In the genomic region with DNA sequence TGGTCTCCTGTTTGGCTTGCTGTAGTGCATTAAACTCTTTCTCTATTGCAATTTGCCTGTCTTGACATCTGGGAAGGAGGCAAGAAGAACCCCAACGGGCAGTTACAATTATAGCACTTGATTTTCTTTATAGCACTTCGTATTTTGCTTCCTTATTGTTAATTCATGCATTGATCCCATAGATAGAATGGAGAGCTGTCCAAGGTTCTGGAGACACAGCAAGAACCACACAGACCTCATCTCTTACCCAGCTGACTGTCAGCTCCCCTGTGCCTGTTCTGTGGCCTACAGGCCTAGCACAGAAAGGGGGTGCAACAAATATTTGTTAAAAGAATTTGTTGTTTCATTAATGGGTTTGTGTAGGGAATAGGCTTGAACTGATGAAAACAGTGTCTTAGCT, we compare ENCODE assay signal across 18 cellular contexts.
DNase-seq lines count a peak whose midpoint lies in the region; ATAC-seq, FAIRE-seq and TF ChIP-seq lines count a peak whose summit lies in the region.
"Had no signal": no experiment of that assay in that cellular context is flagged by ENCODE, and none has a peak within 500 bp of the region (broad histone marks: within the 10 kb centered on the region; RNA-seq: fewer than 3 reads in every experiment).

No MANE protein-coding gene starts in this region.

- no peaks in the 10 kb centered on the region for H3K36me3 ChIP-seq in CD8-positive, alpha-beta memory T cell (ENCODE audit: insufficient read depth, low read length)
- H3K36me3 ChIP-seq: gastroesophageal sphincter, thoracic aorta had no signal

- no peaks in the 10 kb centered on the region for H3K4me1 ChIP-seq in CD8-positive, alpha-beta memory T cell (ENCODE audit: insufficient read depth, low read length)
- H3K4me1 ChIP-seq: gastroesophageal sphincter had no signal

- peak; percentile 33 for DNase-seq in EH (ENCODE audit: low read depth)
- DNase-seq in Kasumi-1 (lab: John Stamatoyannopoulos, UW), result peak; percentile 21 to 34
- peak; percentile 55 for DNase-seq in astrocyte of the hippocampus (ENCODE audit: low read depth, low spot score)
- DNase-seq in foreskin fibroblast, result peak; percentile 6 to 40
- no peak for DNase-seq in CD8-positive, alpha-beta memory T cell
- DNase-seq in natural killer cell treated with Interleukin-12 subunit alpha and Interleukin-12 subunit beta and Interleukin-15 and Interleukin-18, amount 100 ng/mL, for 72 hours (ENCODE audit: low spot score), result no peak
- DNase-seq in urothelium cell line (ENCODE audit: low spot score), result no peak
- DNase-seq in stimulated activated effector memory CD8-positive, alpha-beta T cell treated with anti-CD3 and anti-CD28 coated beads, Interleukin-12 subunit alpha, Interleukin-12 subunit beta, amount 100 ng/mL, for 72 hours (ENCODE audit: low spot score in 2 of 2), result no peak
- DNase-seq: aorta, DMS 273 treated with DMSO at 0.1 percent for 48 hours, HCEC 1CT, NCI-H187 treated with DMSO at 0.1 percent for 48 hours, NCI-H69 had no signal

- no peak for FAIRE-seq in urothelium cell line (lab: Jason Lieb, UNC)
- FAIRE-seq: keratinocyte had no signal

- POLR2A ChIA-PET in CD8-positive, alpha-beta memory T cell (lab: Charles Lee), result no interaction called here

- no peaks in the 10 kb centered on the region for H3K27me3 ChIP-seq in CD8-positive, alpha-beta memory T cell (ENCODE audit: insufficient read depth, low read length, poor library complexity, severe bottlenecking)
- H3K27me3 ChIP-seq: gastroesophageal sphincter had no signal

- peaks cover 13 to 39% of the 10 kb centered on the region in 2 donors for H3K27me3 Mint-ChIP-seq in CD8-positive, alpha-beta memory T cell
- H3K27me3 Mint-ChIP-seq in natural killer cell treated with Interleukin-12 subunit alpha and Interleukin-12 subunit beta and Interleukin-15 and Interleukin-18, amount 100 ng/mL, for 72 hours, result peaks cover 25 to 32% of the 10 kb centered on the region in 2 donors

- H3K4me3 Mint-ChIP-seq in CD8-positive, alpha-beta memory T cell, result no peak overlapping the region
- H3K4me3 Mint-ChIP-seq in natural killer cell treated with Interleukin-12 subunit alpha and Interleukin-12 subunit beta and Interleukin-15 and Interleukin-18, amount 100 ng/mL, for 72 hours, result no peak overlapping the region
- H3K4me3 Mint-ChIP-seq in stimulated activated effector memory CD8-positive, alpha-beta T cell treated with anti-CD3 and anti-CD28 coated beads, Interleukin-12 subunit alpha, Interleukin-12 subunit beta, amount 100 ng/mL, for 72 hours, result no peak overlapping the region
- H3K4me3 Mint-ChIP-seq: IgD-negative memory B cell had no signal

- H3K9me3 Mint-ChIP-seq in CD8-positive, alpha-beta memory T cell, result no peaks in the 10 kb centered on the region
- H3K9me3 Mint-ChIP-seq in natural killer cell treated with Interleukin-12 subunit alpha and Interleukin-12 subunit beta and Interleukin-15 and Interleukin-18, amount 100 ng/mL, for 72 hours, result no peaks in the 10 kb centered on the region
- H3K9me3 Mint-ChIP-seq in stimulated activated effector memory CD8-positive, alpha-beta T cell treated with anti-CD3 and anti-CD28 coated beads, Interleukin-12 subunit alpha, Interleukin-12 subunit beta, amount 100 ng/mL, for 72 hours, result no peaks in the 10 kb centered on the region

- no peak overlapping the region for H3K27ac Mint-ChIP-seq in CD8-positive, alpha-beta memory T cell
- no peak overlapping the region for H3K27ac Mint-ChIP-seq in natural killer cell treated with Interleukin-12 subunit alpha and Interleukin-12 subunit beta and Interleukin-15 and Interleukin-18, amount 100 ng/mL, for 72 hours
- no peak overlapping the region for H3K27ac Mint-ChIP-seq in stimulated activated effector memory CD8-positive, alpha-beta T cell treated with anti-CD3 and anti-CD28 coated beads, Interleukin-12 subunit alpha, Interleukin-12 subunit beta, amount 100 ng/mL, for 72 hours

- H3K9me3 ChIP-seq in CD8-positive, alpha-beta memory T cell (ENCODE audit: low read length), result no peaks in the 10 kb centered on the region
- H3K9me3 ChIP-seq: gastroesophageal sphincter, thoracic aorta had no signal

- ATAC-seq in natural killer cell treated with Interleukin-12 subunit alpha and Interleukin-12 subunit beta and Interleukin-15 and Interleukin-18, amount 100 ng/mL, for 72 hours, result no peak
- no peak for ATAC-seq in stimulated activated effector memory CD8-positive, alpha-beta T cell treated with anti-CD3 and anti-CD28 coated beads, Interleukin-12 subunit alpha, Interleukin-12 subunit beta, amount 100 ng/mL, for 72 hours
- ATAC-seq: gastroesophageal sphincter had no signal

- no peak overlapping the region for H3K27ac ChIP-seq in CD8-positive, alpha-beta memory T cell (ENCODE audit: low read depth, low read length)
- H3K27ac ChIP-seq: gastroesophageal sphincter, RWPE1, thoracic aorta had no signal

- H3K4me1 Mint-ChIP-seq in CD8-positive, alpha-beta memory T cell, result no peaks in the 10 kb centered on the region
- H3K4me1 Mint-ChIP-seq in natural killer cell treated with Interleukin-12 subunit alpha and Interleukin-12 subunit beta and Interleukin-15 and Interleukin-18, amount 100 ng/mL, for 72 hours (ENCODE audit: low read depth in 2 of 2), result no peaks in the 10 kb centered on the region
- no peaks in the 10 kb centered on the region for H3K4me1 Mint-ChIP-seq in stimulated activated effector memory CD8-positive, alpha-beta T cell treated with anti-CD3 and anti-CD28 coated beads, Interleukin-12 subunit alpha, Interleukin-12 subunit beta, amount 100 ng/mL, for 72 hours

- H3K36me3 Mint-ChIP-seq in CD8-positive, alpha-beta memory T cell, result no peaks in the 10 kb centered on the region
- H3K36me3 Mint-ChIP-seq in natural killer cell treated with Interleukin-12 subunit alpha and Interleukin-12 subunit beta and Interleukin-15 and Interleukin-18, amount 100 ng/mL, for 72 hours, result no peaks in the 10 kb centered on the region
- no peaks in the 10 kb centered on the region for H3K36me3 Mint-ChIP-seq in stimulated activated effector memory CD8-positive, alpha-beta T cell treated with anti-CD3 and anti-CD28 coated beads, Interleukin-12 subunit alpha, Interleukin-12 subunit beta, amount 100 ng/mL, for 72 hours

- CTCF ChIA-PET in CD8-positive, alpha-beta memory T cell (lab: Charles Lee), result no interaction called here

- no peak overlapping the region for H3K4me3 ChIP-seq in foreskin fibroblast (ENCODE audit: low read depth in 1 of 2, low read length in 2 of 2)
- H3K4me3 ChIP-seq in CD8-positive, alpha-beta memory T cell (ENCODE audit: low read length), result no peak overlapping the region
- H3K4me3 ChIP-seq: gastroesophageal sphincter, thoracic aorta had no signal

- no peak for TF ChIP-seq CTCF in foreskin fibroblast (IDR thresholded peaks at IDR 0.05; ENCODE audit: low read depth, low read length)

Comparison
In these comparisons a context has a peak if more than half of its experiments do, and no peak if none do; other contexts are left out.
1. DNase-seq: peak in EH (single experiment), Kasumi-1 (2 of 2), astrocyte of the hippocampus (single experiment) and foreskin fibroblast (2 of 2); none in CD8-positive, alpha-beta memory T cell (0 of 5), natural killer cell treated with Interleukin-12 subunit alpha and Interleukin-12 subunit beta and Interleukin-15 and Interleukin-18, amount 100 ng/mL, for 72 hours (single experiment), urothelium cell line (single experiment) and stimulated activated effector memory CD8-positive, alpha-beta T cell treated with anti-CD3 and anti-CD28 coated beads, Interleukin-12 subunit alpha, Interleukin-12 subunit beta, amount 100 ng/mL, for 72 hours (0 of 2).